Comparison of ENCODE assay signal across 1 cellular context in the genomic region with DNA sequence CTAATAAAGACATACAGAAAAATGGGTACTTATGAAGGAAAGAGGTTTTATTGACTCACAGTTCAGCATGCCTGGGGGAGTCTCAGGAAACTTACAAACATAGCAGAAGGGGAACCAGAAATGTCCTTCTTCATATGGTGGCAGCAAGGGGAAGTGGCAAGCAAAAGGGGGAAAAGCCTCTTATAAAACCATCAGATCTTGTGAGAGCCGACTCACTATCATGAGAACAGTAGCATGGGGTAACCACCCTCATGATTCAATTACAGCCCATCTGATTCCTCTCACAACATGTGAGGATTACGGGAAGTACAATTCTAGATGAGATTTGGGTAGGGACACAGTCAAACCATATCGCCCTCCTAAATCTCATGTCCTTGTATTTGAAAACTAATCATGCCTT.
TF ChIP-seq lines count a peak whose summit lies in the region.

No MANE protein-coding gene starts in this region.

TF ChIP-seq in SK-N-SH treated with all-trans-retinoic acid at 6 μM for 48 hours, 23 proteins besides CTCF, POLR2A, EP300 and RAD21 (continued from another document):
- TF ChIP-seq GLIS3 (CRISPR knock-in tag; IDR thresholded peaks at IDR 0.05), result no peak
- no peak for TF ChIP-seq TCF4 (CRISPR knock-in tag; IDR thresholded peaks at IDR 0.05; ENCODE audit: borderline replicate concordance)
- no peak for TF ChIP-seq PPARA (CRISPR knock-in tag; IDR thresholded peaks at IDR 0.05; ENCODE audit: borderline replicate concordance)
- no peak for TF ChIP-seq RARB (CRISPR knock-in tag; IDR thresholded peaks at IDR 0.05)
